ENCODE assay signal across 8 cellular contexts in genomic region chr2:219119422-219120043, GRCh38.
DNase-seq lines count a peak whose midpoint lies in the region.

No MANE protein-coding gene starts in this region.

- DNase-seq in NCI-H510A treated with DMSO at 0.1 percent for 48 hours (lab: John Stamatoyannopoulos, UW) (peak; percentile 58), NCI-H510A (lab: John Stamatoyannopoulos, UW) (no peak), NCI-H2029 treated with DMSO at 0.1 percent for 48 hours (lab: John Stamatoyannopoulos, UW) (peak; percentile 22), medulla oblongata (ENCODE audit: extremely low spot score) (peak; percentile 73), COLO829 (ENCODE audit: low spot score) (no peak)
- peak; percentile 55 to 58 for DNase-seq in activated CD4-positive, alpha-beta T cell treated with anti-CD3 and anti-CD28 coated beads, Interleukin-2, amount 50 U/mL, for 4 hours
- peak; percentile 55 for DNase-seq in effector CD4-positive, alpha-beta T cell
- peak; percentile 80 for DNase-seq in stimulated activated CD8-positive, alpha-beta memory T cell treated with anti-CD3 and anti-CD28 coated beads, Interleukin-4, amount 100 ng/mL, for 48 hours

Comparison
In these comparisons a context has a peak if more than half of its experiments do, and no peak if none do; other contexts are left out.
1. DNase-seq: peak in NCI-H510A treated with DMSO at 0.1 percent for 48 hours (single experiment), NCI-H2029 treated with DMSO at 0.1 percent for 48 hours (single experiment), activated CD4-positive, alpha-beta T cell treated with anti-CD3 and anti-CD28 coated beads, Interleukin-2, amount 50 U/mL, for 4 hours (2 of 2), effector CD4-positive, alpha-beta T cell (single experiment), medulla oblongata (single experiment) and stimulated activated CD8-positive, alpha-beta memory T cell treated with anti-CD3 and anti-CD28 coated beads, Interleukin-4, amount 100 ng/mL, for 48 hours (single experiment); none in NCI-H510A (single experiment) and COLO829 (single experiment).